In genomic region chr5:89956838-89957237, GRCh38 we compare ENCODE assay signal across 25 cellular contexts.
"Had no signal": no experiment of that assay in that cellular context is flagged by ENCODE, and none has a peak within 500 bp of the region (broad histone marks: within the 10 kb centered on the region; RNA-seq: fewer than 3 reads in every experiment).

No MANE protein-coding gene starts in this region.

- H3K27ac ChIP-seq: lower lobe of right lung, pancreas, prostate gland, right lobe of liver, thyroid gland had no signal

- H3K4me3 ChIP-seq: lower lobe of right lung, pancreas, prostate gland, right lobe of liver, smooth muscle cell, thyroid gland, uterus had no signal

- DNase-seq: hippocampal formation; kidney glomerular epithelial cell; left colon; lower lobe of right lung; mammary epithelial cell; mesenchymal stem cell; naive thymus-derived CD8-positive, alpha-beta T cell; nucleus accumbens; pancreas; posterior cingulate gyrus; retina; right lobe of liver; stimulated activated CD4-positive, alpha-beta T cell treated with anti-CD3 and anti-CD28 coated beads, Interleukin-1b, Interleukin-23, amount 100 ng/mL, for 48 hours; stimulated activated CD4-positive, alpha-beta T cell treated with anti-CD3 and anti-CD28 coated beads, Interleukin-2, amount 100 ng/mL, for 48 hours; stimulated activated CD4-positive, alpha-beta T cell treated with anti-CD3 and anti-CD28 coated beads, Interleukin-4, amount 100 ng/mL, for 4 hours; stimulated activated CD8-positive, alpha-beta memory T cell treated with anti-CD3 and anti-CD28 coated beads, Interleukin-4, amount 100 ng/mL, for 48 hours; stimulated activated naive CD4-positive, alpha-beta T cell treated with Interleukin-2 at 50 U/mL for 16 hours; stimulated activated naive CD8-positive, alpha-beta T cell treated with anti-CD3 and anti-CD28 coated beads, Interleukin-15, amount 100 ng/mL, for 72 hours; substantia nigra; thyroid gland; trophoblast cell; uterus had no signal

- H3K27me3 ChIP-seq: pancreas, right lobe of liver, thyroid gland, uterus had no signal

- H3K9me3 ChIP-seq: lower lobe of right lung, pancreas, prostate gland, right lobe of liver, thyroid gland, uterus had no signal

- H3K4me2 ChIP-seq: smooth muscle cell had no signal

- H3K36me3 ChIP-seq: lower lobe of right lung, pancreas, prostate gland, right lobe of liver, thyroid gland, uterus had no signal

- ATAC-seq: left colon; lower lobe of right lung; naive thymus-derived CD8-positive, alpha-beta T cell; pancreas; right lobe of liver; stimulated activated memory B cell treated with anti-CD40 and anti-IgM and Interleukin-4, amounts not matched to agents 10 μg/mL and 1 μg/mL and 100 μg/mL, for 72 hours; stimulated activated naive CD8-positive, alpha-beta T cell treated with anti-CD3 and anti-CD28 coated beads, Interleukin-15, amount 100 ng/mL, for 72 hours had no signal

- H3K4me1 ChIP-seq: lower lobe of right lung, pancreas, prostate gland, right lobe of liver, thyroid gland, uterus had no signal
